In the genomic region with DNA sequence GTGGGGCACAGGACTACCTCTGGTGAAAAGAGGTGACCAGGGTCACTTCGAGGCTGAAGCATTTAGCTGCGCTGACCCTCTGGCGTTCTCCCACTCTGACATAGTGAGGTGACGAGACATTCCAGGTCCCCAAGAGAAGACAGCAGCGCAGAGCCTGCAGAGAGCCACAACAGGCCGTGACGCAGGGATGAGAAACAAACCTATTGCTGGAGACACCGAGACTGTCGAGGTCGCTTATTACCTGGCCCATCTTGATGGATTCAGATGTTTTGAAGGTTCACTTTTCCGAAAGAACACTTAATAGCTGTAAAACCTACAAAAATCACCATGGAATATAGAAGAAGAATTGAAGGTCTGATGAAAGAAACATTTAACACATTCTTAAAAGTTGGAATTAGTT, we compare ENCODE assay signal across 33 cellular contexts.
DNase-seq lines count a peak whose midpoint lies in the region; ATAC-seq and TF ChIP-seq lines count a peak whose summit lies in the region.
"Had no signal": no experiment of that assay in that cellular context is flagged by ENCODE, and none has a peak within 500 bp of the region (broad histone marks: within the 10 kb centered on the region; RNA-seq: fewer than 3 reads in every experiment).

No MANE protein-coding gene starts in this region.

- H3K79me2 ChIP-seq in H9 (ENCODE audit: insufficient read depth, low read length): no peaks in the 10 kb centered on the region

- H2BK5ac ChIP-seq in H9 (ENCODE audit: insufficient read length, low read length): no peak overlapping the region

- H3K36me3 ChIP-seq in esophagus muscularis mucosa: no peaks in the 10 kb centered on the region
- H3K36me3 ChIP-seq: BE2C; BLaER1; BLaER1 treated with 17β-estradiol and CSF1 and Interleukin-3, amounts not matched to agents 10 nM and 100 nM had no signal

- no peak for TF ChIP-seq POLR2A in esophagus muscularis mucosa (IDR thresholded peaks at IDR 0.05; ENCODE audit: low read depth)

- peak overlapping the region; percentile 43; the same call in 1 of the 2 replicates for H3K14ac ChIP-seq in H9 (ENCODE audit: insufficient read depth, low read length)

- intact Hi-C loops in esophagus muscularis mucosa (cut with DNase I): no loop called here

- H2BK15ac ChIP-seq in H9 (ENCODE audit: low read depth, low read length): no peak overlapping the region

- no peak overlapping the region for H2BK12ac ChIP-seq in H9 (ENCODE audit: insufficient read length, low read depth, low read length)

- H3K27ac ChIP-seq in H9 (ENCODE audit: insufficient read length, low read depth, low read length): no peak overlapping the region
- no peak overlapping the region for H3K27ac ChIP-seq in esophagus muscularis mucosa (replicated peaks in 1 of 4)
- H3K27ac ChIP-seq: 22Rv1; A549; BLaER1; BLaER1 treated with 17β-estradiol and CSF1 and Interleukin-3, amounts not matched to agents 10 nM and 100 nM; C4-2B had no signal

- H3K23ac ChIP-seq in H9 (ENCODE audit: insufficient read length, low read depth, low read length): no peak overlapping the region

- H3K4me3 Mint-ChIP-seq in H9: no peak overlapping the region
- no peak overlapping the region for H3K4me3 Mint-ChIP-seq in nephron progenitor cell
- H3K4me3 Mint-ChIP-seq: B cell; CD14-positive monocyte; CD4-positive, alpha-beta memory T cell; CD4-positive, alpha-beta T cell; CD4-positive, CD25-positive, alpha-beta regulatory T cell; CD8-positive, alpha-beta memory T cell; CD8-positive, alpha-beta T cell had no signal

- no peak overlapping the region for H3K9ac ChIP-seq in H9 (ENCODE audit: extremely low read depth, insufficient read length, low read length)
- H3K9ac ChIP-seq: BLaER1; BLaER1 treated with 17β-estradiol and CSF1 and Interleukin-3, amounts not matched to agents 10 nM and 100 nM had no signal

- H2AK5ac ChIP-seq in H9 (ENCODE audit: insufficient read length, low read length): no peak overlapping the region

- no peak overlapping the region for H3K56ac ChIP-seq in H9 (ENCODE audit: insufficient read length, low read depth, low read length)

- H4K20me1 ChIP-seq in H9 (ENCODE audit: control insufficient read depth, insufficient read depth, insufficient read length): no peaks in the 10 kb centered on the region
- H4K20me1 ChIP-seq: BLaER1; BLaER1 treated with 17β-estradiol and CSF1 and Interleukin-3, amounts not matched to agents 10 nM and 100 nM had no signal

- H3K27me3 ChIP-seq in H9 (ENCODE audit: insufficient read depth, low read length) (no peaks in the 10 kb centered on the region), esophagus muscularis mucosa (peaks cover 0 to 8% (median 0%) of the 10 kb centered on the region in 4 donors)
- H3K27me3 ChIP-seq: BLaER1; BLaER1 treated with 17β-estradiol and CSF1 and Interleukin-3, amounts not matched to agents 10 nM and 100 nM had no signal

- WGBS in H9 (ENCODE audit: extremely low coverage, insufficient read length, low lambda C conversion rate): no CpG with 5 or more reads among the region's 11 CpGs
- 81% methylated on average over 11 of the region's 11 CpGs for WGBS in esophagus muscularis mucosa

- H3K9me3 ChIP-seq in H9 (ENCODE audit: control insufficient read depth, low read depth, low read length) (no peaks in the 10 kb centered on the region), esophagus muscularis mucosa (no peaks in the 10 kb centered on the region)
- H3K9me3 ChIP-seq: A549; BE2C; BLaER1; BLaER1 treated with 17β-estradiol and CSF1 and Interleukin-3, amounts not matched to agents 10 nM and 100 nM; Caco-2 had no signal

- no peak overlapping the region for H3T11ph ChIP-seq in H9 (ENCODE audit: low read length)

- H4K8ac ChIP-seq in H9 (replicated peaks; ENCODE audit: insufficient read length, low read depth, low read length): no peak overlapping the region

- H3K9me3 Mint-ChIP-seq in H9 (no peaks in the 10 kb centered on the region), nephron progenitor cell (no peaks in the 10 kb centered on the region)

- H3K4me2 ChIP-seq in H9 (ENCODE audit: insufficient read depth, insufficient read length, low read length): no peak overlapping the region
- H3K4me2 ChIP-seq: A549; BLaER1; BLaER1 treated with 17β-estradiol and CSF1 and Interleukin-3, amounts not matched to agents 10 nM and 100 nM had no signal

- H4K5ac ChIP-seq in H9 (ENCODE audit: insufficient read length, low read depth, low read length): no peak overlapping the region

- H3K27me3 Mint-ChIP-seq in H9 (ENCODE audit: low read depth) (peaks cover 2% of the 10 kb centered on the region; the same call in 1 of the 2 replicates), nephron progenitor cell (ENCODE audit: low read depth, poor library complexity) (peaks cover 6% of the 10 kb centered on the region)
- H3K27me3 Mint-ChIP-seq: B cell; CD4-positive, alpha-beta T cell; CD4-positive, CD25-positive, alpha-beta regulatory T cell; CD8-positive, alpha-beta memory T cell had no signal

- no peak for DNase-seq in H9
- DNase-seq in esophagus muscularis mucosa (ENCODE audit: extremely low spot score): peak; percentile 91
- DNase-seq in nephron progenitor cell: no peak
- no peak for DNase-seq in HEK293T (ENCODE audit: extremely low spot score)
- DNase-seq in GM10266 (ENCODE audit: extremely low spot score): no peak
- DNase-seq: 8988T; ACHN; AML-193; BE2C; C1 segment of cervical spinal cord; Caco-2; Calu3; CD4-positive, alpha-beta memory T cell; CD4-positive, alpha-beta T cell; CD4-positive, CD25-positive, alpha-beta regulatory T cell; CD8-positive, alpha-beta memory T cell; CD8-positive, alpha-beta T cell; COR-L47; DMS 273 treated with DMSO at 0.1 percent for 48 hours; DMS153; DMS53; DMS79; DMS79 treated with DMSO at 0.1 percent for 48 hours; DND-41; EL had no signal

- no peaks in the 10 kb centered on the region for H3K79me1 ChIP-seq in H9 (ENCODE audit: insufficient read depth, low read depth, low read length, poor library complexity, severe bottlenecking)

- H3K27ac Mint-ChIP-seq in H9 (no peak overlapping the region), nephron progenitor cell (peak overlapping the region; percentile 9)
- H3K27ac Mint-ChIP-seq: B cell; CD14-positive monocyte; CD4-positive, alpha-beta memory T cell; CD4-positive, alpha-beta T cell; CD4-positive, CD25-positive, alpha-beta regulatory T cell; CD8-positive, alpha-beta memory T cell; CD8-positive, alpha-beta T cell had no signal

- H4K91ac ChIP-seq in H9 (ENCODE audit: insufficient read length, low read depth, low read length): no peak overlapping the region

- no peaks in the 10 kb centered on the region for H3K23me2 ChIP-seq in H9 (ENCODE audit: insufficient read length, low read depth, low read length, poor library complexity, severe bottlenecking)

- H2BK20ac ChIP-seq in H9 (ENCODE audit: low read depth, low read length, poor library complexity, severe bottlenecking): no peak overlapping the region

- no peak overlapping the region for H3K4ac ChIP-seq in H9 (ENCODE audit: low read depth, low read length)

- H3K4me3 ChIP-seq in esophagus muscularis mucosa: no peak overlapping the region
- H3K4me3 ChIP-seq: A549; BLaER1; BLaER1 treated with 17β-estradiol and CSF1 and Interleukin-3, amounts not matched to agents 10 nM and 100 nM had no signal

- POLR2A ChIA-PET in HEK293T (lab: Yijun Ruan, JAX): no interaction called here

- TF ChIP-seq EP300 in esophagus muscularis mucosa (IDR thresholded peaks at IDR 0.05): no peak

- H3K4me1 Mint-ChIP-seq in H9: no peaks in the 10 kb centered on the region
- peaks cover 43% of the 10 kb centered on the region for H3K4me1 Mint-ChIP-seq in nephron progenitor cell
- H3K4me1 Mint-ChIP-seq: B cell; CD4-positive, alpha-beta memory T cell; CD4-positive, CD25-positive, alpha-beta regulatory T cell; CD8-positive, alpha-beta memory T cell had no signal

- H2BK120ac ChIP-seq in H9 (ENCODE audit: low read depth, low read length, poor library complexity, severe bottlenecking): no peak overlapping the region

- H3K36me3 Mint-ChIP-seq in H9 (ENCODE audit: insufficient read depth in 1 of 3, low read depth in 3 of 3) (no peaks in the 10 kb centered on the region), nephron progenitor cell (ENCODE audit: low read depth) (no peaks in the 10 kb centered on the region)
- H3K36me3 Mint-ChIP-seq: CD14-positive monocyte; CD4-positive, alpha-beta memory T cell; CD4-positive, CD25-positive, alpha-beta regulatory T cell; CD8-positive, alpha-beta memory T cell; CD8-positive, alpha-beta T cell had no signal

- TF ChIP-seq CTCF in H9 (conservative IDR thresholded peaks at IDR 0.05): no peak
- TF ChIP-seq CTCF in esophagus muscularis mucosa (IDR thresholded peaks at IDR 0.05): no peak
- no peak for TF ChIP-seq CTCF in nephron progenitor cell (IDR thresholded peaks at IDR 0.05)
- TF ChIP-seq CTCF in GM10266 (IDR thresholded peaks at IDR 0.05; ENCODE audit: control insufficient read depth, insufficient read depth, low read depth, missing control alignments): no peak

- no peak for ATAC-seq in GM21717 (IDR thresholded peaks at IDR 0.05; ENCODE audit: unreplicated experiment)
- ATAC-seq: A549; CD8-positive, alpha-beta T cell had no signal

- CTCF ChIA-PET in HEK293T (lab: Yijun Ruan, JAX): no interaction called here

- H3K4me1 ChIP-seq in H9 (ENCODE audit: insufficient read depth, low read length) (no peaks in the 10 kb centered on the region), esophagus muscularis mucosa (no peaks in the 10 kb centered on the region)
- H3K4me1 ChIP-seq: A549; BE2C; BLaER1; BLaER1 treated with 17β-estradiol and CSF1 and Interleukin-3, amounts not matched to agents 10 nM and 100 nM; Caco-2 had no signal

- H3K18ac ChIP-seq in H9 (ENCODE audit: insufficient read length, low read depth, low read length): no peak overlapping the region

- no peak overlapping the region for H2AFZ ChIP-seq in H9 (ENCODE audit: low read length)

TF ChIP-seq in HEK293T, 16 proteins besides CTCF, POLR2A, EP300 and RAD21:
- TF ChIP-seq ELF4 (IDR thresholded peaks at IDR 0.05) (no peak), L3MBTL2 (conservative IDR thresholded peaks at IDR 0.05) (no peak), TARDBP (IDR thresholded peaks at IDR 0.05) (no peak), FOXA1 (IDR thresholded peaks at IDR 0.05) (no peak), HDGF (IDR thresholded peaks at IDR 0.05; ENCODE audit: borderline replicate concordance) (no peak), ARNT (IDR thresholded peaks at IDR 0.05) (no peak), SP1 (IDR thresholded peaks at IDR 0.05) (no peak), LEF1 (IDR thresholded peaks at IDR 0.05; ENCODE audit: borderline replicate concordance) (no peak), BHLHE40 (IDR thresholded peaks at IDR 0.05; ENCODE audit: borderline replicate concordance) (no peak)
